9 cellular contexts compared by ENCODE assay signal in genomic region chr20:3766381-3766780, GRCh38. TPM values are rescaled to one million over a fixed set of nuclear protein-coding genes. Genes with fewer than 3 reads are reported as not detected.
DNase-seq lines count a peak whose midpoint lies in the region; ATAC-seq, FAIRE-seq and TF ChIP-seq lines count a peak whose summit lies in the region.
"Had no signal": no experiment of that assay in that cellular context is flagged by ENCODE, and none has a peak within 500 bp of the region (broad histone marks: within the 10 kb centered on the region; RNA-seq: fewer than 3 reads in every experiment).

No MANE protein-coding gene starts in this region.

- TF ChIP-seq CTCF in HCT116 (IDR thresholded peaks at IDR 0.05 in 2 of 3, conservative IDR thresholded peaks at IDR 0.05 in 1 of 3; ENCODE audit: borderline replicate concordance in 1 of 3, insufficient read depth in 1 of 3, low read depth in 2 of 3, low read length in 2 of 3) (no peak), activated B cell treated with CpG ODN at 0.5 μM for 24 hours (IDR thresholded peaks at IDR 0.05) (no peak), glutamatergic neuron (IDR thresholded peaks at IDR 0.05; ENCODE audit: partially characterized antibody, unreplicated experiment) (no peak)

- H3K36me3 ChIP-seq in HCT116 (ENCODE audit: control insufficient read depth in 1 of 2, insufficient read depth in 2 of 2, low read length in 2 of 2) (peaks cover 0 to 10% of the 10 kb centered on the region in 2 experiments; a peak in 2 of 4 replicates), skeletal muscle tissue (ENCODE audit: control insufficient read depth in 3 of 3, insufficient read depth in 3 of 3, low read length in 3 of 3) (no peaks in the 10 kb centered on the region)

- RAD21 ChIA-PET in HCT116 (lab: Charles Lee; ENCODE audit: low non-redundant PET in 1 of 2, low total read pairs in 2 of 2, uncharacterized antibody in 2 of 2, unreplicated experiment in 2 of 2), result no interaction called here

- intact Hi-C loops in HCT116 (cut with micrococcal nuclease) (loop anchor here (5.0 kb wide), 1 partner anchor 204 kb away; no protein-coding TSS in a partner anchor), activated B cell treated with CpG ODN at 0.5 μM for 24 hours (cut with micrococcal nuclease) (loop anchor here (2.0 to 10.0 kb wide), 5 partner anchors 251 to 719 kb away; partner anchors contain the start of genes ATRN, DDRGK1, ITPA and MRPS26)

- no peak overlapping the region for H2AFZ ChIP-seq in HCT116 (ENCODE audit: low read depth, low read length, poor library complexity, severe bottlenecking)

- POLR2A ChIA-PET in HCT116 (lab: Charles Lee) (no interaction called here), activated B cell treated with CpG ODN at 0.5 μM for 24 hours (lab: Charles Lee) (no interaction called here)

- H3K4me1 ChIP-seq in HCT116 (ENCODE audit: control insufficient read depth in 1 of 2, insufficient read depth in 2 of 2, low read length in 2 of 2), result peaks cover 12 to 36% of the 10 kb centered on the region in 2 experiments
- peaks cover 23 to 48% (median 32%) of the 10 kb centered on the region in 3 donors for H3K4me1 ChIP-seq in skeletal muscle tissue (ENCODE audit: control insufficient read depth in 3 of 3, insufficient read depth in 3 of 3, low read length in 3 of 3)

- in situ Hi-C loops in ACHN (cut with HindIII; ENCODE audit: low pct_ligation_motif_present, low pct_unique_long_range_greater_than_20kb, low sequenced_read_pairs), result no loop called here

- H3K27me3 ChIP-seq in HCT116 (ENCODE audit: insufficient read depth, low read length), result no peaks in the 10 kb centered on the region
- H3K27me3 ChIP-seq in skeletal muscle tissue (ENCODE audit: control insufficient read depth in 3 of 3, insufficient read depth in 3 of 3, low read length in 3 of 3), result no peaks in the 10 kb centered on the region

- H3K4me3 ChIP-seq in HCT116 (replicated peaks in 1 of 2; ENCODE audit: low read depth in 1 of 2, low read length in 2 of 2) (peak overlapping the region; percentile 84 to 91), skeletal muscle tissue (ENCODE audit: low read length in 3 of 3) (peak overlapping the region; percentile 72 to 94 (median 94))

- H3K9me2 ChIP-seq in HCT116 (ENCODE audit: insufficient read depth), result no peaks in the 10 kb centered on the region

- peaks cover 52% of the 10 kb centered on the region for H3K79me2 ChIP-seq in HCT116 (ENCODE audit: insufficient read depth, low read length)

- H3K4me1 Mint-ChIP-seq in activated B cell treated with CpG ODN at 0.5 μM for 24 hours (peaks cover 29% of the 10 kb centered on the region), glutamatergic neuron (ENCODE audit: low read depth, unreplicated experiment) (peaks cover 25% of the 10 kb centered on the region)

- H3K27ac Mint-ChIP-seq in activated B cell treated with CpG ODN at 0.5 μM for 24 hours, result no peak overlapping the region
- no peak overlapping the region for H3K27ac Mint-ChIP-seq in glutamatergic neuron (ENCODE audit: unreplicated experiment)

- peak overlapping the region; percentile 86 for H3K9ac ChIP-seq in HCT116 (ENCODE audit: low read length)
- peak overlapping the region in 2 of 3 donors; percentile 81 to 91 for H3K9ac ChIP-seq in skeletal muscle tissue (ENCODE audit: low read depth in 1 of 3, low read length in 3 of 3)

- H3K4me3 Mint-ChIP-seq in activated B cell treated with CpG ODN at 0.5 μM for 24 hours (peak overlapping the region; percentile 90), glutamatergic neuron (ENCODE audit: unreplicated experiment) (peak overlapping the region; percentile 88)

- ATAC-seq in HCT116 (no peak), activated B cell treated with CpG ODN at 0.5 μM for 24 hours (ENCODE audit: low read depth) (no peak), GM21390 (IDR thresholded peaks at IDR 0.05; ENCODE audit: unreplicated experiment) (no peak), HG03469 (IDR thresholded peaks at IDR 0.05; ENCODE audit: unreplicated experiment) (no peak)

- peak overlapping the region; percentile 65; the same call in 1 of the 2 replicates for H3K27ac ChIP-seq in HCT116 (ENCODE audit: low read depth, low read length)
- peak overlapping the region; percentile 64 for H3K27ac ChIP-seq in skeletal muscle tissue (ENCODE audit: low read depth, low read length)

- no peak for TF ChIP-seq POLR2A in HCT116 (IDR thresholded peaks at IDR 0.05; ENCODE audit: borderline replicate concordance, extremely low read depth, insufficient read depth, insufficient read length)

- no peak for FAIRE-seq in HTR-8/SVneo (lab: Jason Lieb, UNC)

- H3K9me3 ChIP-seq in HCT116 (ENCODE audit: control insufficient read depth in 1 of 2, insufficient read depth in 1 of 2, low read depth in 1 of 2, low read length in 2 of 2) (no peaks in the 10 kb centered on the region), skeletal muscle tissue (ENCODE audit: control insufficient read depth in 3 of 3, low read length in 3 of 3) (no peaks in the 10 kb centered on the region)

- H3K9me3 Mint-ChIP-seq in activated B cell treated with CpG ODN at 0.5 μM for 24 hours (no peaks in the 10 kb centered on the region), glutamatergic neuron (ENCODE audit: unreplicated experiment) (peaks cover 4% of the 10 kb centered on the region)

- no peaks in the 10 kb centered on the region for H3K27me3 Mint-ChIP-seq in activated B cell treated with CpG ODN at 0.5 μM for 24 hours
- H3K27me3 Mint-ChIP-seq in glutamatergic neuron (ENCODE audit: unreplicated experiment), result no peaks in the 10 kb centered on the region

- no peaks in the 10 kb centered on the region for H4K20me1 ChIP-seq in HCT116 (ENCODE audit: insufficient read depth)

- CTCF ChIA-PET in HCT116 (lab: Charles Lee), result interaction anchor here (1.3 kb wide), 1 partner anchor 89 kb away, joined by 3 read pairs; no protein-coding TSS in a partner anchor
- CTCF ChIA-PET in activated B cell treated with CpG ODN at 0.5 μM for 24 hours (lab: Charles Lee), result interaction anchor here (3.6 kb wide), 1 partner anchor 13 kb away, joined by 32 read pairs; no protein-coding TSS in a partner anchor

- H3K4me2 ChIP-seq in HCT116 (ENCODE audit: low read length), result peak overlapping the region; percentile 90

- DNase-seq in HCT116 (ENCODE audit: low read depth, low spot score), result no peak
- no peak for DNase-seq in activated B cell treated with CpG ODN at 0.5 μM for 24 hours
- no peak for DNase-seq in glutamatergic neuron
- no peak for DNase-seq in HTR-8/SVneo (ENCODE audit: insufficient read length, low spot score)
- DNase-seq in ACHN, result no peak

- H3K36me3 Mint-ChIP-seq in activated B cell treated with CpG ODN at 0.5 μM for 24 hours (ENCODE audit: low read depth) (peaks cover 6% of the 10 kb centered on the region), glutamatergic neuron (ENCODE audit: unreplicated experiment) (no peaks in the 10 kb centered on the region)

- BruUV-seq in HCT116 (replicated peaks; lab: Mats Ljungman, UMichigan), result no TSS peak

- no peak for TF ChIP-seq RAD21 in HCT116 (IDR thresholded peaks at IDR 0.05; ENCODE audit: low read depth)

TF ChIP-seq in HCT116, 20 proteins besides CTCF, POLR2A, EP300 and RAD21 (continues in another document):
- TF ChIP-seq ZBTB33 (IDR thresholded peaks at IDR 0.05; ENCODE audit: extremely low read depth, insufficient replicate concordance, low read length) (no peak), JUND (IDR thresholded peaks at IDR 0.05) (no peak), YY1 (IDR thresholded peaks at IDR 0.05; ENCODE audit: extremely low read depth, insufficient replicate concordance, low read depth, low read length) (no peak)

RNA-seq across cellular contexts. Expression of gene ADISSP, which starts 1.2 kb away (rescaled TPM):
- total RNA-seq in HCT116 (2021; ENCODE audit: unreplicated experiment), result 99.4 TPM
- polyA plus RNA-seq in HCT116 (2012), result 71.0 and 92.8 TPM in 2 replicates
- 29.9 and 31.1 TPM in 2 replicates for total RNA-seq in activated B cell treated with CpG ODN at 0.5 μM for 24 hours
- 54.6 TPM for total RNA-seq in glutamatergic neuron (ENCODE audit: unreplicated experiment)
- total RNA-seq in skeletal muscle tissue, result 9.4 TPM

RNA-seq across cellular contexts. Expression of gene SPEF1, which starts 14.9 kb away (rescaled TPM):
- total RNA-seq in HCT116 (2021; ENCODE audit: unreplicated experiment), result 0.93 TPM
- polyA plus RNA-seq in HCT116 (2012), result 0.74 and 0.83 TPM in 2 replicates
- not detected in 2 replicates for total RNA-seq in activated B cell treated with CpG ODN at 0.5 μM for 24 hours
- total RNA-seq in glutamatergic neuron (ENCODE audit: unreplicated experiment), result 0.22 TPM
- total RNA-seq in skeletal muscle tissue, result not detected

RNA-seq across cellular contexts. Expression of gene CENPB, which starts 20.2 kb away (rescaled TPM):
- total RNA-seq in HCT116 (2021; ENCODE audit: unreplicated experiment) (67.2 TPM), activated B cell treated with CpG ODN at 0.5 μM for 24 hours (50.1 and 51.7 TPM in 2 replicates), glutamatergic neuron (ENCODE audit: unreplicated experiment) (47.1 TPM), skeletal muscle tissue (46.4 TPM)
- polyA plus RNA-seq in HCT116 (2012), result 40.7 and 42.0 TPM in 2 replicates

RNA-seq across cellular contexts. Expression of gene CDC25B, which starts 29.7 kb away (rescaled TPM):
- total RNA-seq in HCT116 (2021; ENCODE audit: unreplicated experiment) (223 TPM), activated B cell treated with CpG ODN at 0.5 μM for 24 hours (21.6 and 24.3 TPM in 2 replicates), glutamatergic neuron (ENCODE audit: unreplicated experiment) (27.6 TPM), skeletal muscle tissue (28.7 TPM)
- 175 and 226 TPM in 2 replicates for polyA plus RNA-seq in HCT116 (2012)

RNA-seq across cellular contexts. Expression of gene HSPA12B, which starts 33.9 kb away (rescaled TPM):
- total RNA-seq in HCT116 (2021; ENCODE audit: unreplicated experiment), result not detected
- polyA plus RNA-seq in HCT116 (2012), result 0.36 and 0.44 TPM in 2 replicates
- not detected in 2 replicates for total RNA-seq in activated B cell treated with CpG ODN at 0.5 μM for 24 hours
- total RNA-seq in glutamatergic neuron (ENCODE audit: unreplicated experiment), result 0.44 TPM
- 14.6 TPM for total RNA-seq in skeletal muscle tissue
- total RNA-seq: activated CD8-positive, alpha-beta memory T cell treated with anti-CD3 and anti-CD28 coated beads for 36 hours had no signal
